Comparison of ENCODE assay signal across 8 cellular contexts in the genomic region with DNA sequence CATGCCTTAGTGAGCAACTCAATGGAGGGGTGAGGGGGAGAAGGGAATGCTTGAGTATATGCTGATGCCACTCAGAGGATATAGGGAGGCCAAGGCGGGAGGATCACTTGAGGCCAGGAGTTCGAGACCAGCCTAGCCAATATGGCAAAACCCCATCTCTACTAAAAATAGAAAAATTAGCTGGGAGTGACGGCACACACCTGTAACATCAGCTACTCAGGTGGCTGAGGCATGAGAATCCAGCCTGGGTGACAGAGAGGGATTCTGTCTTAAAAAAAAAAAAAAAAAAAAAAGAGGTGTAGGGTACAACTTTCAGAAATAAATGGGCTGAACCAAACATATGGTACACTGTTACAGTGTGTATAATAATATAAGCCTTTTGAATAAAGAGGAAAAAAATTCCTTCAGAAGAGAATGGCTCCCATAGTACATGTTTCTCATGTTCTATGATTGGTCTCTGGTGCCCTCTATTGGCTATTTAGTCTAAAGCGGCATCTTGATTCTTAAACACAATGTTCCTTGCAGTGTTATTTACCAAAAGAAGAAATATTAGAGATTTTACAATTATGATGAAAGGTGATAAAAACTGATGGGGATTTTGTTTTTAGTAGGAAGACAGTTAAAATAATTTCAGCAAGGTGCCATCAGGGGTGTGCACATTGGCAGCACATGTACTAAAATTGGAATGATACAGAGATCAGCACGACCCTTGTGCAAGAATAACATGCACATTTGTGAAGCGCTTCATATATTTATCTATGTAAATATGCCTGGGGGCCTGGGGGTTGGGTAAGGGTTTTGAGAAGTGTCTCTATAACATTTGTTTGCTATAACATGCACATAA.
DNase-seq lines count a peak whose midpoint lies in the region; ATAC-seq and TF ChIP-seq lines count a peak whose summit lies in the region.

No MANE protein-coding gene starts in this region.

- H3K36me3 ChIP-seq in DOHH2 (ENCODE audit: control insufficient read depth, low read length) (no peaks in the 10 kb centered on the region), heart right ventricle (peaks cover 0 to 10% (median 0%) of the 10 kb centered on the region in 9 donors)

- POLR2A ChIA-PET in activated CD8-positive, alpha-beta T cell treated with anti-CD3 and anti-CD28 coated beads, Interleukin-2, amount 10 ng/mL, durations not matched to agents 7 days and 5 days (lab: Charles Lee) = no interaction called here

- H3K4me3 Mint-ChIP-seq in activated CD8-positive, alpha-beta T cell treated with anti-CD3 and anti-CD28 coated beads, Interleukin-2, amount 10 ng/mL, durations not matched to agents 7 days and 5 days = no peak overlapping the region

- H3K79me2 ChIP-seq in DOHH2 (ENCODE audit: control insufficient read depth, low read length) = no peaks in the 10 kb centered on the region

- DNase-seq in HFF-Myc (ENCODE audit: extremely low read depth, low read depth) (peak; percentile 56), NCI-H2196 treated with DMSO at 0.1 percent for 48 hours (lab: John Stamatoyannopoulos, UW; ENCODE audit: unreplicated experiment) (peak; percentile 32), heart right ventricle (peak in 1 of 2 donors; percentile 45), sciatic nerve (ENCODE audit: low spot score) (no peak)
- peak; percentile 32 for DNase-seq in activated CD8-positive, alpha-beta T cell treated with anti-CD3 and anti-CD28 coated beads, Interleukin-2, amount 10 ng/mL, durations not matched to agents 7 days and 5 days
- DNase-seq in activated effector memory CD4-positive, alpha-beta T cell treated with Interleukin-2 at 50 U/mL for 16 hours = no peak

- no peaks in the 10 kb centered on the region for H3F3A ChIP-seq in DOHH2 (ENCODE audit: control insufficient read depth, insufficient read depth)

- no peaks in the 10 kb centered on the region for H3K36me3 Mint-ChIP-seq in activated CD8-positive, alpha-beta T cell treated with anti-CD3 and anti-CD28 coated beads, Interleukin-2, amount 10 ng/mL, durations not matched to agents 7 days and 5 days (ENCODE audit: low read depth)

- H3K27me3 Mint-ChIP-seq in activated CD8-positive, alpha-beta T cell treated with anti-CD3 and anti-CD28 coated beads, Interleukin-2, amount 10 ng/mL, durations not matched to agents 7 days and 5 days (ENCODE audit: low read depth) = no peaks in the 10 kb centered on the region

- no peaks in the 10 kb centered on the region for H3K4me1 Mint-ChIP-seq in activated CD8-positive, alpha-beta T cell treated with anti-CD3 and anti-CD28 coated beads, Interleukin-2, amount 10 ng/mL, durations not matched to agents 7 days and 5 days (ENCODE audit: low read depth)

- no peak overlapping the region for H3K27ac Mint-ChIP-seq in activated CD8-positive, alpha-beta T cell treated with anti-CD3 and anti-CD28 coated beads, Interleukin-2, amount 10 ng/mL, durations not matched to agents 7 days and 5 days

- H3K9me3 ChIP-seq in DOHH2 (ENCODE audit: control insufficient read depth, insufficient read depth, low read length) (no peaks in the 10 kb centered on the region), heart right ventricle (no peaks in the 10 kb centered on the region)

- H3K9me3 Mint-ChIP-seq in activated CD8-positive, alpha-beta T cell treated with anti-CD3 and anti-CD28 coated beads, Interleukin-2, amount 10 ng/mL, durations not matched to agents 7 days and 5 days (ENCODE audit: insufficient read depth) = no peaks in the 10 kb centered on the region

- intact Hi-C loops in heart right ventricle (cut with DNase I) = loop anchor here (2.0 to 10.0 kb wide), 18 partner anchors 110 to 1877 kb away; a partner anchor contains a TSS
- intact Hi-C loops in sciatic nerve (cut with DNase I) = loop anchor here (5.0 kb wide), 1 partner anchor 1875 kb away; no protein-coding TSS in a partner anchor

- no peak overlapping the region for H3K4me2 ChIP-seq in DOHH2 (ENCODE audit: low read length)

- peak; percentile 71 for TF ChIP-seq CTCF in DOHH2 (IDR thresholded peaks at IDR 0.05; ENCODE audit: low read depth, low read length, poor library complexity, severe bottlenecking)
- peak; percentile 51 for TF ChIP-seq CTCF in HFF-Myc (IDR thresholded peaks at IDR 0.05; ENCODE audit: low read depth, low read length, missing control alignments)
- TF ChIP-seq CTCF in heart right ventricle (IDR thresholded peaks at IDR 0.05) = peak; percentile 39 to 86 (median 77)

- WGBS in heart right ventricle, 2 donors = 65 to 71% methylated on average over 6 of the region's 6 CpGs

- no peak overlapping the region for H3K4me3 ChIP-seq in DOHH2 (ENCODE audit: low read length)
- no peak overlapping the region for H3K4me3 ChIP-seq in HFF-Myc (replicated peaks; ENCODE audit: low read depth, low read length)
- H3K4me3 ChIP-seq in heart right ventricle = no peak overlapping the region

- ATAC-seq in activated CD8-positive, alpha-beta T cell treated with anti-CD3 and anti-CD28 coated beads, Interleukin-2, amount 10 ng/mL, durations not matched to agents 7 days and 5 days = peak; percentile 49
- ATAC-seq in heart right ventricle = peak in 7 of 8 donors; percentile 62 to 83 (median 67)
- ATAC-seq in sciatic nerve = peak; percentile 82
- no peak for ATAC-seq in GM21717 (IDR thresholded peaks at IDR 0.05; ENCODE audit: unreplicated experiment)

- no peaks in the 10 kb centered on the region for H3K27me3 ChIP-seq in DOHH2 (ENCODE audit: control insufficient read depth, low read length)
- H3K27me3 ChIP-seq in heart right ventricle = no peaks in the 10 kb centered on the region

- no peaks in the 10 kb centered on the region for H3K4me1 ChIP-seq in DOHH2 (ENCODE audit: control insufficient read depth, low read length)
- H3K4me1 ChIP-seq in heart right ventricle = peaks cover 0 to 8% (median 0%) of the 10 kb centered on the region in 9 donors

- CTCF ChIA-PET in activated CD8-positive, alpha-beta T cell treated with anti-CD3 and anti-CD28 coated beads, Interleukin-2, amount 10 ng/mL, durations not matched to agents 7 days and 5 days (lab: Charles Lee) = interaction anchor here (0.9 to 1.9 kb wide), 10 partner anchors 8 to 802 kb away, joined by 3 to 9 read pairs (median 4); no protein-coding TSS in a partner anchor

- no peaks in the 10 kb centered on the region for H3K9me2 ChIP-seq in DOHH2 (replicated peaks; ENCODE audit: control insufficient read depth, low read length)

- no peaks in the 10 kb centered on the region for H4K20me1 ChIP-seq in DOHH2 (ENCODE audit: control insufficient read depth, insufficient read depth, low read depth, low read length)

- H3K27ac ChIP-seq in DOHH2 (ENCODE audit: low read depth, low read length) (no peak overlapping the region), heart right ventricle (no peak overlapping the region)

Comparison
In these comparisons a context has a peak if more than half of its experiments do, and no peak if none do; other contexts are left out.
1. DNase-seq: peak in HFF-Myc (single experiment), NCI-H2196 treated with DMSO at 0.1 percent for 48 hours (single experiment) and activated CD8-positive, alpha-beta T cell treated with anti-CD3 and anti-CD28 coated beads, Interleukin-2, amount 10 ng/mL, durations not matched to agents 7 days and 5 days (single experiment); none in sciatic nerve (single experiment) and activated effector memory CD4-positive, alpha-beta T cell treated with Interleukin-2 at 50 U/mL for 16 hours (single experiment).
2. Peak in every context shown above with its lines, with median percentiles within 50 percentile points of each other: CTCF ChIP-seq.